Comparison of ENCODE assay signal across 15 cellular contexts in genomic region chr3:140117111-140117526, GRCh38.
A peak's percentile ranks its signal among the peaks of the same experiment; 100 is the strongest.
DNase-seq lines count a peak whose midpoint lies in the region; FAIRE-seq and TF ChIP-seq lines count a peak whose summit lies in the region.
"Had no signal": no experiment of that assay in that cellular context is flagged by ENCODE, and none has a peak within 500 bp of the region (broad histone marks: within the 10 kb centered on the region; RNA-seq: fewer than 3 reads in every experiment).

No MANE protein-coding gene starts in this region.

- H3K27me3 ChIP-seq in trophoblast cell (ENCODE audit: insufficient read depth, low read length) = no peaks in the 10 kb centered on the region
- H3K27me3 ChIP-seq: gastrocnemius medialis had no signal

- H4K91ac ChIP-seq in trophoblast cell (ENCODE audit: low read depth, low read length) = no peak overlapping the region

- no peak overlapping the region for H3K18ac ChIP-seq in trophoblast cell (ENCODE audit: low read length)

- no peak overlapping the region for H4K12ac ChIP-seq in trophoblast cell (ENCODE audit: low read depth, low read length)

- no peak overlapping the region for H4K8ac ChIP-seq in trophoblast cell (ENCODE audit: low read depth, low read length)

- H3K9ac ChIP-seq in SK-N-MC (ENCODE audit: insufficient read length) (no peak overlapping the region), trophoblast cell (ENCODE audit: low read length) (no peak overlapping the region)

- peak overlapping the region; percentile 13 for H2AFZ ChIP-seq in trophoblast cell (ENCODE audit: insufficient read depth, low read length, poor library complexity)

- no peak for TF ChIP-seq POLR2A in H54 (IDR thresholded peaks at IDR 0.05; ENCODE audit: low read depth, low read length)

- no peak overlapping the region for H2BK12ac ChIP-seq in trophoblast cell (ENCODE audit: low read length)

- H3K36me3 ChIP-seq in SK-N-MC (ENCODE audit: insufficient read depth, low read length) (no peaks in the 10 kb centered on the region), trophoblast cell (ENCODE audit: control insufficient read depth in 1 of 2, insufficient read depth in 2 of 2, low read length in 2 of 2) (no peaks in the 10 kb centered on the region)
- H3K36me3 ChIP-seq: gastrocnemius medialis, thoracic aorta had no signal

- no CpG with 5 or more reads among the region's 4 CpGs for WGBS in trophoblast cell (ENCODE audit: extremely low coverage, insufficient coverage, insufficient read length)

- H3K79me2 ChIP-seq in trophoblast cell (ENCODE audit: control insufficient read depth, insufficient read depth, low read length, poor library complexity) = no peaks in the 10 kb centered on the region

- no peak overlapping the region for H3K23ac ChIP-seq in trophoblast cell (ENCODE audit: low read length)

- H3K4me2 ChIP-seq in trophoblast cell (ENCODE audit: low read length) = peak overlapping the region; percentile 37

- no peak overlapping the region for H2AK5ac ChIP-seq in trophoblast cell (ENCODE audit: low read length)

- H3K79me1 ChIP-seq in trophoblast cell (ENCODE audit: low read length) = peaks cover 2% of the 10 kb centered on the region

- H2BK120ac ChIP-seq in trophoblast cell (ENCODE audit: insufficient read depth, low read length, poor library complexity) = no peak overlapping the region

- H3K14ac ChIP-seq in trophoblast cell (ENCODE audit: low read length) = no peak overlapping the region

- no peaks in the 10 kb centered on the region for H3K9me3 ChIP-seq in SK-N-MC (ENCODE audit: low read depth, low read length)
- no peaks in the 10 kb centered on the region for H3K9me3 ChIP-seq in trophoblast cell (ENCODE audit: insufficient read depth, low read depth, low read length)
- H3K9me3 ChIP-seq: gastrocnemius medialis, thoracic aorta had no signal

- no peak for FAIRE-seq in H54 (lab: Jason Lieb, UNC)

- H3K4me3 ChIP-seq in SK-N-MC (peak overlapping the region; percentile 66), trophoblast cell (ENCODE audit: low read depth, low read length) (no peak overlapping the region)
- H3K4me3 ChIP-seq: gastrocnemius medialis, thoracic aorta had no signal

- H3K4me1 ChIP-seq in trophoblast cell (ENCODE audit: control insufficient read depth in 1 of 2, insufficient read depth in 2 of 2, low read length in 2 of 2) = peaks cover 9 to 13% of the 10 kb centered on the region in 2 experiments

- H3K27ac ChIP-seq in SK-N-MC (peak overlapping the region; percentile 58; the same call in 1 of the 2 replicates), trophoblast cell (ENCODE audit: low read depth, low read length) (peak overlapping the region; percentile 40)
- H3K27ac ChIP-seq: gastrocnemius medialis, thoracic aorta had no signal

- no peak overlapping the region for H2BK5ac ChIP-seq in trophoblast cell (ENCODE audit: low read depth, low read length, poor library complexity)

- H3K4ac ChIP-seq in trophoblast cell (ENCODE audit: low read depth, low read length) = no peak overlapping the region

- DNase-seq in ELF-1 (ENCODE audit: low read depth, low spot score) (peak; percentile 84), SK-N-MC (ENCODE audit: low read depth, low spot score) (no peak), glomerular visceral epithelial cell (ENCODE audit: extremely low spot score) (peak; percentile 21), trophoblast cell (peak; percentile 48 to 76), AG20443 (ENCODE audit: low spot score) (no peak), H54 (ENCODE audit: insufficient read length, low spot score) (no peak)
- DNase-seq in activated CD8-positive, alpha-beta memory T cell treated with anti-CD3 and anti-CD28 coated beads, Interleukin-2, amount 50 U/mL, for 4 hours = no peak
- DNase-seq: activated CD4-positive, alpha-beta memory T cell treated with anti-CD3 and anti-CD28 coated beads, Interleukin-2, amount 10 ng/mL, durations not matched to agents 7 days and 5 days; DMS153; gastrocnemius medialis; IMR-90; NCI-H1048; NCI-H2081 treated with DMSO at 0.1 percent for 48 hours; NCI-H524 had no signal

Comparison
In these comparisons a context has a peak if more than half of its experiments do, and no peak if none do; other contexts are left out.
1. DNase-seq: peak in ELF-1 (single experiment), glomerular visceral epithelial cell (single experiment) and trophoblast cell (2 of 2); none in SK-N-MC (single experiment), AG20443 (single experiment), H54 (single experiment) and activated CD8-positive, alpha-beta memory T cell treated with anti-CD3 and anti-CD28 coated beads, Interleukin-2, amount 50 U/mL, for 4 hours (single experiment).